ENCODE assay signal across 2 cellular contexts in genomic region chr3:56795807-56796185, GRCh38.
TF ChIP-seq lines count a peak whose summit lies in the region.

No MANE protein-coding gene starts in this region.

TF ChIP-seq in HepG2, 621 proteins besides CTCF, POLR2A, EP300 and RAD21:
- TF ChIP-seq ZNF20 (CRISPR knock-in tag; IDR thresholded peaks at IDR 0.05), result no peak
- TF ChIP-seq STAG1 (CRISPR knock-in tag; IDR thresholded peaks at IDR 0.05), result no peak
- no peak for TF ChIP-seq ZFY (CRISPR knock-in tag; IDR thresholded peaks at IDR 0.05)
- TF ChIP-seq NFATC3 (CRISPR knock-in tag; IDR thresholded peaks at IDR 0.05), result no peak
- no peak for TF ChIP-seq NFE2L1 (CRISPR knock-in tag; IDR thresholded peaks at IDR 0.05; ENCODE audit: borderline replicate concordance)
- TF ChIP-seq GTF2F1 (IDR thresholded peaks at IDR 0.05; ENCODE audit: low read length), result no peak
- no peak for TF ChIP-seq DNMT1 (CRISPR knock-in tag; IDR thresholded peaks at IDR 0.05)
- TF ChIP-seq ZSCAN5A (CRISPR knock-in tag; IDR thresholded peaks at IDR 0.05; ENCODE audit: borderline replicate concordance), result no peak
- TF ChIP-seq DDIT3 (CRISPR knock-in tag; IDR thresholded peaks at IDR 0.05), result no peak
- no peak for TF ChIP-seq REPIN1 (CRISPR knock-in tag; IDR thresholded peaks at IDR 0.05; ENCODE audit: borderline replicate concordance, low read depth)
- no peak for TF ChIP-seq ZNF564 (CRISPR knock-in tag; IDR thresholded peaks at IDR 0.05)
- no peak for TF ChIP-seq ETV6 (CRISPR knock-in tag; conservative IDR thresholded peaks at IDR 0.05)
- TF ChIP-seq MEIS2 (CRISPR knock-in tag; IDR thresholded peaks at IDR 0.05), result no peak
- TF ChIP-seq SALL1 (CRISPR knock-in tag; IDR thresholded peaks at IDR 0.05), result no peak
- no peak for TF ChIP-seq DPF2 (CRISPR knock-in tag; IDR thresholded peaks at IDR 0.05; ENCODE audit: borderline replicate concordance, low read depth)
- TF ChIP-seq PRPF4 (IDR thresholded peaks at IDR 0.05; ENCODE audit: low read depth, low read length, poor library complexity, severe bottlenecking), result no peak
- TF ChIP-seq ZNF556 (CRISPR knock-in tag; IDR thresholded peaks at IDR 0.05; ENCODE audit: borderline replicate concordance), result no peak
- no peak for TF ChIP-seq ZNF629 (CRISPR knock-in tag; conservative IDR thresholded peaks at IDR 0.05)

TF ChIP-seq in GM23338, 12 proteins besides CTCF, POLR2A, EP300 and RAD21:
- TF ChIP-seq CREB1 (CRISPR knock-in tag; IDR thresholded peaks at IDR 0.05; ENCODE audit: low read depth), result no peak
- no peak for TF ChIP-seq STAT1 (IDR thresholded peaks at IDR 0.05; ENCODE audit: unreplicated experiment)
- no peak for TF ChIP-seq POLR2AphosphoS5 (IDR thresholded peaks at IDR 0.05; ENCODE audit: low read depth)
- no peak for TF ChIP-seq EZH2phosphoT487 (IDR thresholded peaks at IDR 0.05; ENCODE audit: unreplicated experiment)
- no peak for TF ChIP-seq JUNB (IDR thresholded peaks at IDR 0.05; ENCODE audit: unreplicated experiment)
- no peak for TF ChIP-seq ZNF331 (CRISPR knock-in tag; IDR thresholded peaks at IDR 0.05; ENCODE audit: low read depth)
- TF ChIP-seq, protein P1, sequence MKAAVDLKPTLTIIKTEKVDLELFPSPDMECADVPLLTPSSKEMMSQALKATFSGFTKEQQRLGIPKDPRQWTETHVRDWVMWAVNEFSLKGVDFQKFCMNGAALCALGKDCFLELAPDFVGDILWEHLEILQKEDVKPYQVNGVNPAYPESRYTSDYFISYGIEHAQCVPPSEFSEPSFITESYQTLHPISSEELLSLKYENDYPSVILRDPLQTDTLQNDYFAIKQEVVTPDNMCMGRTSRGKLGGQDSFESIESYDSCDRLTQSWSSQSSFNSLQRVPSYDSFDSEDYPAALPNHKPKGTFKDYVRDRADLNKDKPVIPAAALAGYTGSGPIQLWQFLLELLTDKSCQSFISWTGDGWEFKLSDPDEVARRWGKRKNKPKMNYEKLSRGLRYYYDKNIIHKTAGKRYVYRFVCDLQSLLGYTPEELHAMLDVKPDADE (IDR thresholded peaks at IDR 0.05), result no peak
- no peak for TF ChIP-seq EZH2 (IDR thresholded peaks at IDR 0.05; ENCODE audit: low read depth, unreplicated experiment)
- TF ChIP-seq NANOG (IDR thresholded peaks at IDR 0.05; ENCODE audit: borderline replicate concordance), result no peak
- TF ChIP-seq ZNF462 (CRISPR knock-in tag; IDR thresholded peaks at IDR 0.05), result no peak
- TF ChIP-seq ZNF114 (CRISPR knock-in tag; IDR thresholded peaks at IDR 0.05), result no peak
- TF ChIP-seq REST (IDR thresholded peaks at IDR 0.05; ENCODE audit: unreplicated experiment), result no peak
